18 cellular contexts compared by ENCODE assay signal in the genomic region with DNA sequence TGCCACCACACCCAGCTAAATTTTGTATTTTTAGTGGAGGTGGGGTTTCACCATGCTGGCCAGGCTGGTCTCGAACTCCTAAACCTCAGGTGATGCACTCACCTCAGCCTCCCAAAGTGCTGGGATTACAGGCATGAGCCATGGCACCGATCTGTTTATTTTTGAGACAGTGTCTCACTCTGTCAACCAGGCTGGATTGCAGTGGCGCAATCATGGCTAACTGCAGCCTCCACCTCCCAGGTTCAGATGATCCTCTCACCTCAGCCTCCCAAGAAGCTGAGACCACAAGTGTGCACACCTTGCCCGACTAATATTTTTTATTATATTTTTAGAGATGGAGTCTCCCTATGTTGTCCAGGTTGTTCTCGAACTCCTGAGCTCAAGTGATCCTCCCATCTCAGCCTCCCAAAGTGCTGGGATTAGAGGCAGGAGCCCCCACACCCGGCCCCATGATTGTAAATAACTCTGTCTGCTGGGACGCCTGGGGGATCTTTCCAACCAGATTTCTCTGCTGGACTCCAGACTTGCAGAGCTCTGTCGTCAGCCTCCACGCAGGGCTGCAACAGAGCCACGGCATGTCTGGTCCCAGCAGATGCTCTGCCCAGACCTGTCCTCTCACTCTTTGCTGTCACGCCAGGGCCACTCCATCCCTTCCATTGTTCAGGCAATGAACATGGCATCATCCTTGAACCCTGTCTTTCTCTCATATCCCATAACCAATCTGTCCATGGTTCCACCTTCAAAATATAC.
"Had no signal": no experiment of that assay in that cellular context is flagged by ENCODE, and none has a peak within 500 bp of the region (broad histone marks: within the 10 kb centered on the region; RNA-seq: fewer than 3 reads in every experiment).

No MANE protein-coding gene starts in this region.

- ATAC-seq: activated CD8-positive, alpha-beta memory T cell treated with anti-CD3 and anti-CD28 coated beads, Interleukin-2, amount 10 ng/mL, durations not matched to agents 7 days and 5 days; activated naive CD8-positive, alpha-beta T cell treated with anti-CD3 and anti-CD28 coated beads, Interleukin-2, amount 50 U/mL, for 24 hours; gastrocnemius medialis had no signal

- H3K9me3 Mint-ChIP-seq: activated naive CD8-positive, alpha-beta T cell treated with anti-CD3 and anti-CD28 coated beads, Interleukin-2, amount 50 U/mL, for 24 hours; activated T-cell treated with anti-CD3 and anti-CD28 coated beads, Interleukin-2, amount 50 U/mL, for 24 hours had no signal

- H3K4me3 Mint-ChIP-seq: activated CD8-positive, alpha-beta memory T cell treated with anti-CD3 and anti-CD28 coated beads, Interleukin-2, amount 10 ng/mL, durations not matched to agents 7 days and 5 days; activated naive CD8-positive, alpha-beta T cell treated with anti-CD3 and anti-CD28 coated beads, Interleukin-2, amount 50 U/mL, for 24 hours; activated T-cell treated with anti-CD3 and anti-CD28 coated beads, Interleukin-2, amount 50 U/mL, for 24 hours; nephron progenitor cell; T-helper 2 cell treated with Interferon-gamma antibody and Interleukin-4, amounts not matched to agents 5 μg/mL and 100 μg/mL, for 36 hours had no signal

- H3K27ac ChIP-seq: colonic mucosa, gastrocnemius medialis, ovary, stomach, thyroid gland had no signal

- H3K9me3 ChIP-seq: colonic mucosa, gastrocnemius medialis, ovary, stomach, thyroid gland, uterus had no signal

- H3K27ac Mint-ChIP-seq: activated CD8-positive, alpha-beta memory T cell treated with anti-CD3 and anti-CD28 coated beads, Interleukin-2, amount 10 ng/mL, durations not matched to agents 7 days and 5 days; activated naive CD8-positive, alpha-beta T cell treated with anti-CD3 and anti-CD28 coated beads, Interleukin-2, amount 50 U/mL, for 24 hours; activated T-cell treated with anti-CD3 and anti-CD28 coated beads, Interleukin-2, amount 50 U/mL, for 24 hours; nephron progenitor cell; T-helper 2 cell treated with Interferon-gamma antibody and Interleukin-4, amounts not matched to agents 5 μg/mL and 100 μg/mL, for 36 hours had no signal

- H3K27me3 ChIP-seq: colonic mucosa, gastrocnemius medialis, ovary, stomach, thyroid gland, uterus had no signal

- H3K27me3 Mint-ChIP-seq: activated CD8-positive, alpha-beta memory T cell treated with anti-CD3 and anti-CD28 coated beads, Interleukin-2, amount 10 ng/mL, durations not matched to agents 7 days and 5 days; activated naive CD8-positive, alpha-beta T cell treated with anti-CD3 and anti-CD28 coated beads, Interleukin-2, amount 50 U/mL, for 24 hours; activated T-cell treated with anti-CD3 and anti-CD28 coated beads, Interleukin-2, amount 50 U/mL, for 24 hours had no signal

- H3K36me3 ChIP-seq: colonic mucosa, gastrocnemius medialis, ovary, stomach, thyroid gland, uterus had no signal

- DNase-seq: activated CD4-positive, alpha-beta T cell treated with anti-CD3 and anti-CD28 coated beads, Interleukin-2, amount 50 U/mL, for 48 hours; activated CD4-positive, CD25-positive, alpha-beta regulatory T cell treated with anti-CD3 and anti-CD28 coated beads, Interleukin-2, amount 50 U/mL, for 72 hours; activated CD8-positive, alpha-beta memory T cell treated with anti-CD3 and anti-CD28 coated beads, Interleukin-2, amount 10 ng/mL, durations not matched to agents 7 days and 5 days; activated gamma-delta T cell; activated naive CD8-positive, alpha-beta T cell treated with anti-CD3 and anti-CD28 coated beads, Interleukin-2, amount 50 U/mL, for 24 hours; activated T-cell treated with anti-CD3 and anti-CD28 coated beads, Interleukin-2, amount 50 U/mL, for 24 hours; colonic mucosa; effector CD8-positive, alpha-beta T cell; gastrocnemius medialis; nephron progenitor cell; stimulated activated CD4-positive, alpha-beta T cell treated with anti-CD3 and anti-CD28 coated beads, Interleukin-15, amount 100 ng/mL, for 24 hours; stimulated activated CD4-positive, alpha-beta T cell treated with anti-CD3 and anti-CD28 coated beads, Interleukin-4, amount 100 ng/mL, for 24 hours; stomach; thyroid gland; uterus had no signal

- FAIRE-seq: astrocyte had no signal

- H3K4me3 ChIP-seq: colonic mucosa, gastrocnemius medialis, ovary, stomach, thyroid gland, uterus had no signal
